Comparison of ENCODE assay signal across 8 cellular contexts in genomic region chr1:21290546-21290944, GRCh38. TPM values are rescaled to one million over a fixed set of nuclear protein-coding genes. Genes with fewer than 3 reads are reported as not detected.
DNase-seq lines count a peak whose midpoint lies in the region; TF ChIP-seq lines count a peak whose summit lies in the region.

No MANE protein-coding gene starts in this region.

- peak overlapping the region; percentile 94 for H3K4me2 ChIP-seq in neuronal stem cell (ENCODE audit: insufficient read depth, low read length, poor library complexity, severe bottlenecking)

- no peak overlapping the region for H3K23ac ChIP-seq in neuronal stem cell (ENCODE audit: low read depth, low read length, poor library complexity)

- no peak overlapping the region for H2BK12ac ChIP-seq in neuronal stem cell (ENCODE audit: low read length)

- no peaks in the 10 kb centered on the region for H3K79me1 ChIP-seq in neuronal stem cell (ENCODE audit: low read depth, low read length)

- no CpG with 5 or more reads among the region's 9 CpGs for WGBS in neuronal stem cell (ENCODE audit: extremely low coverage in 2 of 2, insufficient read length in 2 of 2, insufficient replicate concordance in 1 of 2), 2 donors

- H3K36me3 ChIP-seq in NT2/D1 (ENCODE audit: insufficient read depth, insufficient read length, low read length) = peaks cover 7% of the 10 kb centered on the region
- no peaks in the 10 kb centered on the region for H3K36me3 ChIP-seq in neuronal stem cell (replicated peaks in 1 of 2; ENCODE audit: control insufficient read depth in 2 of 2, insufficient read depth in 2 of 2, low read length in 2 of 2)

- no peak overlapping the region for H2BK120ac ChIP-seq in neuronal stem cell (ENCODE audit: low read depth, low read length)

- H3K9ac ChIP-seq in NT2/D1 (ENCODE audit: insufficient read length, low read depth) (peak overlapping the region; percentile 61), neuronal stem cell (ENCODE audit: low read depth, low read length, poor library complexity) (no peak overlapping the region)

- H3K4ac ChIP-seq in neuronal stem cell (ENCODE audit: low read length) = no peak overlapping the region

- peaks cover 10% of the 10 kb centered on the region for H3K4me1 ChIP-seq in NT2/D1 (ENCODE audit: insufficient read depth, insufficient read length)
- H3K4me1 ChIP-seq in neuronal stem cell (ENCODE audit: control insufficient read depth in 2 of 2, insufficient read depth in 1 of 2, low read depth in 1 of 2, low read length in 2 of 2) = peaks cover 10 to 20% of the 10 kb centered on the region in 2 donors

- no peak overlapping the region for H4K91ac ChIP-seq in neuronal stem cell (ENCODE audit: low read depth, low read length, poor library complexity)

- peak overlapping the region; percentile 59 for H3K4me3 ChIP-seq in GM12875 (ENCODE audit: low read depth, low read length)
- H3K4me3 ChIP-seq in NT2/D1 (ENCODE audit: insufficient read length, low read depth) = peak overlapping the region; percentile 28
- peak overlapping the region; percentile 25 to 76 (median 62) for H3K4me3 ChIP-seq in dorsolateral prefrontal cortex
- H3K4me3 ChIP-seq in neuronal stem cell (ENCODE audit: low read length in 2 of 2) = peak overlapping the region; percentile 47 to 70

- H3K14ac ChIP-seq in neuronal stem cell (ENCODE audit: low read length) = no peak overlapping the region

- H3K18ac ChIP-seq in neuronal stem cell (ENCODE audit: low read length) = peak overlapping the region; percentile 74

- H3K9me3 ChIP-seq in NT2/D1 (ENCODE audit: insufficient read depth, low read length) (no peaks in the 10 kb centered on the region), neuronal stem cell (replicated peaks in 1 of 2; ENCODE audit: control insufficient read depth in 2 of 2, insufficient read depth in 1 of 2, low read depth in 1 of 2, low read length in 2 of 2) (no peaks in the 10 kb centered on the region)

- peak overlapping the region; percentile 70 for H2BK15ac ChIP-seq in neuronal stem cell (ENCODE audit: low read length)

- no peak overlapping the region for H4K8ac ChIP-seq in neuronal stem cell (ENCODE audit: low read depth, low read length)

- no peak overlapping the region for H2AK5ac ChIP-seq in neuronal stem cell (ENCODE audit: low read depth, low read length)

- no peaks in the 10 kb centered on the region for H3K27me3 ChIP-seq in NT2/D1 (ENCODE audit: insufficient read depth, insufficient read length)
- no peaks in the 10 kb centered on the region for H3K27me3 ChIP-seq in dorsolateral prefrontal cortex
- peaks cover 0 to 24% (median 0%) of the 10 kb centered on the region in 3 experiments for H3K27me3 ChIP-seq in neuronal stem cell (ENCODE audit: control insufficient read depth in 3 of 3, insufficient read depth in 3 of 3, low read depth in 1 of 3, low read length in 3 of 3)

- DNase-seq in NT2/D1 (ENCODE audit: low read depth, low spot score) (no peak), dorsolateral prefrontal cortex (no peak), neuronal stem cell (ENCODE audit: low spot score) (no peak), HuH-7 (ENCODE audit: low spot score) (no peak), anterior cingulate cortex (lab: John Stamatoyannopoulos, UW) (no peak), D341Med (ENCODE audit: low spot score) (no peak), HCEC 1CT (no peak)

- TF ChIP-seq CTCF in GM12875 (IDR thresholded peaks at IDR 0.05; ENCODE audit: borderline replicate concordance, insufficient read depth, low read depth, low read length) (no peak), dorsolateral prefrontal cortex (IDR thresholded peaks at IDR 0.05 in 54 of 56, conservative IDR thresholded peaks at IDR 0.05 in 2 of 56; ENCODE audit: low read depth in 1 of 56, partially characterized antibody in 56 of 56) (no peak)

- intact Hi-C loops in dorsolateral prefrontal cortex (cut with DNase I) = no loop called here

- no peak overlapping the region for H2BK5ac ChIP-seq in neuronal stem cell (ENCODE audit: low read length)

- no peak overlapping the region for H2AFZ ChIP-seq in neuronal stem cell (ENCODE audit: low read length)

- peak overlapping the region in 35 of 59 donors; percentile 0 to 82 (median 60) for H3K27ac ChIP-seq in dorsolateral prefrontal cortex
- no peak overlapping the region for H3K27ac ChIP-seq in neuronal stem cell (replicated peaks; ENCODE audit: low read length)

RNA-seq across cellular contexts. Expression of gene ECE1, which starts 0.3 kb away (rescaled TPM):
- total RNA-seq in dorsolateral prefrontal cortex = 100 to 1,000 TPM in 2 of 120 experiments, 10 to 100 TPM in 118; 38.8 to 122 (median 62.6) TPM
- polyA plus RNA-seq in neuronal stem cell (2013, experiment 1 of 2) = 10.7 TPM
- 10.7 TPM for polyA plus RNA-seq in neuronal stem cell (2013, experiment 2 of 2)
